In the genomic region with DNA sequence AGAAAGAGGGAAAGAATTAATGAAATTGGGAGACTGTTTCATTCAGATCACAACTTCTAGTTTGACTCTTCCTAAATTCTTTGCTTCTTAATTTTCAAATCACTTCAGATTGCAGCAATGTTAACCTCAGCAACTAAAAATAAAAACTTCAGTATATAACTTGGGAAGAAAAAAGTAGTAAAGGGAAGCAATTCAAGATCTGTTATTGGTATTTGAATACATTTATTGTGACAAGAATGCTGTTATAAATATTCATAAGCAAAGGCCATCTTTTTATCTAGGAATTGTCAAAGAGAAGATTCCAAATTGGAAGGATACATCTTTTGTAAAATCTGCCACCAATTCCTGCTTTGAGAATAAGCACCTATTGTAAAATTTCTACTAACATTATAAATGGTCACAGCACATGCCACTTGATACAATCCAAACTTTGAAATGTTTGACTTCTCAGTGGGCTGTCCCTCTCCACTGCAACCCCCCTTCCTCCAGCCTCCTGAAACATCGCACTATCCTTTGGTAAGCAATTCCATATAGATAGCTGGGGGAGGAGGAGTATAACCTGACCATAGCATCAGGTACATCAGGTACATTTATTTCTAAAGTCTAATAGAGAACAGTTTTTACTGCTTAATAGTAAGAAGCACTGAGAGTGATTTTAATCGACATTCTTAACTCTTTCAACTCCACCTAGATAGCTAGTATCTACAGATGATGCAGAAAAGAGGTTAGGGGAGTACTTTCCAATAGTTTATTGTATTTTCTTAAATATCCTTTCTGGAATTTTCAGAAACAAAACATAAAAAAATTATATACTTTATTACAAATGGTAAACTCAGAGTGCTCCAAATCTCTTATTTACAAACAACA, we compare ENCODE assay signal across 8 cellular contexts. TPM values are rescaled to one million over a fixed set of nuclear protein-coding genes. Genes with fewer than 3 reads are reported as not detected.
DNase-seq lines count a peak whose midpoint lies in the region; ATAC-seq and TF ChIP-seq lines count a peak whose summit lies in the region.

No MANE protein-coding gene starts in this region.

- H3K9me3 Mint-ChIP-seq in osteocyte (ENCODE audit: unreplicated experiment), result no peaks in the 10 kb centered on the region

- H3K27me3 Mint-ChIP-seq in osteocyte (ENCODE audit: unreplicated experiment), result no peaks in the 10 kb centered on the region

- H3K4me1 Mint-ChIP-seq in osteocyte (ENCODE audit: unreplicated experiment), result peaks cover 28% of the 10 kb centered on the region

- TF ChIP-seq CTCF in epithelial cell of esophagus (IDR thresholded peaks at IDR 0.05; ENCODE audit: insufficient read depth, low read depth, low read length, missing control alignments) (no peak), osteocyte (IDR thresholded peaks at IDR 0.05) (no peak)

- DNase-seq in NCI-H2171 treated with DMSO at 0.1 percent for 48 hours (lab: John Stamatoyannopoulos, UW) (peak; percentile 23), NCI-H2171 (lab: John Stamatoyannopoulos, UW) (no peak), RPMI7951 (ENCODE audit: low read depth) (peak; percentile 27), epithelial cell of esophagus (ENCODE audit: low read depth) (peak; percentile 62), osteocyte (ENCODE audit: extremely low spot score, unreplicated experiment) (no peak)

- H3K27ac Mint-ChIP-seq in osteocyte (ENCODE audit: unreplicated experiment), result peak overlapping the region; percentile 46

- peak overlapping the region; percentile 91 for H3K4me3 ChIP-seq in epithelial cell of esophagus (ENCODE audit: low read length)

- peak overlapping the region; percentile 89 for H3K4me3 Mint-ChIP-seq in osteocyte (ENCODE audit: unreplicated experiment)

- H3K36me3 Mint-ChIP-seq in osteocyte (ENCODE audit: unreplicated experiment), result peaks cover 13% of the 10 kb centered on the region

- no peak for ATAC-seq in GM21737 (IDR thresholded peaks at IDR 0.05; ENCODE audit: unreplicated experiment)
- no peak for ATAC-seq in GM21619 (IDR thresholded peaks at IDR 0.05; ENCODE audit: unreplicated experiment)
- no peak for ATAC-seq in GM19351 (IDR thresholded peaks at IDR 0.05; ENCODE audit: unreplicated experiment)

RNA-seq across cellular contexts. Expression of gene JUN, which starts 3.0 kb away (rescaled TPM):
- total RNA-seq in RPMI7951 (2014; rRNA removed; shearing (Covaris generic)), result 36.6 and 49.7 TPM in 2 replicates
- 115 and 134 TPM in 2 replicates for total RNA-seq in osteocyte

Comparison
In these comparisons a context has a peak if more than half of its experiments do, and no peak if none do; other contexts are left out.
1. DNase-seq: peak in NCI-H2171 treated with DMSO at 0.1 percent for 48 hours (single experiment), RPMI7951 (single experiment) and epithelial cell of esophagus (single experiment); none in NCI-H2171 (single experiment) and osteocyte (single experiment).